ENCODE assay signal across 6 cellular contexts in genomic region chr16:30076276-30076791, GRCh38. TPM values are rescaled to one million over a fixed set of nuclear protein-coding genes. Genes with fewer than 3 reads are reported as not detected.
DNase-seq lines count a peak whose midpoint lies in the region; ATAC-seq and TF ChIP-seq lines count a peak whose summit lies in the region.

No MANE protein-coding gene starts in this region.

- H3K4me1 ChIP-seq in gastroesophageal sphincter (peaks cover 0 to 51% (median 17%) of the 10 kb centered on the region in 3 donors), testis (peaks cover 18% of the 10 kb centered on the region)

- DNase-seq in NAMALWA (ENCODE audit: low spot score) (peak; percentile 43), testis (no peak), SW480 (ENCODE audit: low spot score) (no peak)

- ATAC-seq in GM19467 (IDR thresholded peaks at IDR 0.05; ENCODE audit: unreplicated experiment), result peak; percentile 27
- peak; percentile 11 for ATAC-seq in gastroesophageal sphincter
- ATAC-seq in GM19328 (IDR thresholded peaks at IDR 0.05; ENCODE audit: unreplicated experiment), result no peak

- peak overlapping the region; percentile 93 to 100 for H3K4me3 ChIP-seq in gastroesophageal sphincter
- peak overlapping the region; percentile 99 for H3K4me3 ChIP-seq in testis

- no peaks in the 10 kb centered on the region for H3K27me3 ChIP-seq in gastroesophageal sphincter
- no peaks in the 10 kb centered on the region for H3K27me3 ChIP-seq in testis

- no peak for TF ChIP-seq POLR2A in gastroesophageal sphincter (IDR thresholded peaks at IDR 0.05)
- TF ChIP-seq POLR2A in testis (IDR thresholded peaks at IDR 0.05), result no peak

- H3K36me3 ChIP-seq in gastroesophageal sphincter (peaks cover 0 to 69% of the 10 kb centered on the region in 2 donors), testis (ENCODE audit: low read depth, missing control alignments) (no peaks in the 10 kb centered on the region)

- H3K9me3 ChIP-seq in gastroesophageal sphincter (no peaks in the 10 kb centered on the region), testis (no peaks in the 10 kb centered on the region)

- no peak for TF ChIP-seq CTCF in gastroesophageal sphincter (IDR thresholded peaks at IDR 0.05)
- TF ChIP-seq CTCF in testis (IDR thresholded peaks at IDR 0.05), result no peak

- WGBS in gastroesophageal sphincter (ENCODE audit: low coverage in 1 of 2), 2 donors, result 3 to 20% methylated on average over 3 to 7 of the region's 33 CpGs
- 1 to 2% methylated on average over 15 to 18 of the region's 33 CpGs for WGBS in testis, 2 donors

- intact Hi-C loops in testis (cut with DNase I; ENCODE audit: low total_unique reads), result no loop called here

- no peak for TF ChIP-seq EP300 in gastroesophageal sphincter (IDR thresholded peaks at IDR 0.05)

- H3K27ac ChIP-seq in gastroesophageal sphincter (peak overlapping the region; percentile 83 to 94 (median 88)), testis (peak overlapping the region; percentile 85 to 92)

RNA-seq across cellular contexts. Expression of gene PPP4C, which starts 0.5 kb away (rescaled TPM):
- total RNA-seq in gastroesophageal sphincter (10 to 100 TPM; 41.2 to 58.5 (median 48.6) TPM), testis (100 to 1,000 TPM in 1 of 2 donors, 10 to 100 TPM in 1; 82.1 to 109 TPM)
- 154 TPM for polyA plus RNA-seq in testis (ENCODE audit: insufficient read depth, low read depth, low replicate concordance)

RNA-seq across cellular contexts. Expression of gene ALDOA, which starts 10.8 kb away (rescaled TPM):
- total RNA-seq in gastroesophageal sphincter, result 1,000 to 10,000 TPM; 1,018 to 1,914 (median 1,258) TPM
- 100 to 1,000 TPM; 373 to 521 TPM for total RNA-seq in testis
- 467 TPM for polyA plus RNA-seq in testis (ENCODE audit: insufficient read depth, low read depth, low replicate concordance)

RNA-seq across cellular contexts. Expression of gene TBX6, which starts 15.4 kb away (rescaled TPM):
- under 1 TPM; 0.40 to 0.84 (median 0.45) TPM for total RNA-seq in gastroesophageal sphincter
- total RNA-seq in testis, result 1 to 10 TPM; 1.3 to 2.9 TPM
- 1.7 TPM for polyA plus RNA-seq in testis (ENCODE audit: insufficient read depth, low read depth, low replicate concordance)

RNA-seq across cellular contexts. Expression of gene YPEL3, which starts 19.7 kb away (rescaled TPM):
- 100 to 1,000 TPM in 1 of 4 donors, 10 to 100 TPM in 3; 76.9 to 105 (median 80.2) TPM for total RNA-seq in gastroesophageal sphincter
- 10 to 100 TPM; 69.4 to 75.3 TPM for total RNA-seq in testis
- polyA plus RNA-seq in testis (ENCODE audit: insufficient read depth, low read depth, low replicate concordance), result 55.3 TPM

RNA-seq across cellular contexts. Expression of gene GDPD3, which starts 37.0 kb away (rescaled TPM):
- total RNA-seq in gastroesophageal sphincter (1 to 10 TPM; 1.1 to 3.1 (median 1.9) TPM), testis (1 to 10 TPM; 1.5 to 4.0 TPM)
- polyA plus RNA-seq in testis (ENCODE audit: insufficient read depth, low read depth, low replicate concordance), result 7.2 TPM
